10 cellular contexts compared by ENCODE assay signal in genomic region chr11:45285931-45286632, GRCh38. TPM values are rescaled to one million over a fixed set of nuclear protein-coding genes. Genes with fewer than 3 reads are reported as not detected.
DNase-seq lines count a peak whose midpoint lies in the region; ATAC-seq and TF ChIP-seq lines count a peak whose summit lies in the region.
"Had no signal": no experiment of that assay in that cellular context is flagged by ENCODE, and none has a peak within 500 bp of the region (broad histone marks: within the 10 kb centered on the region; RNA-seq: fewer than 3 reads in every experiment).

TSS of gene SYT13 (minus strand) at chr11:45286341. CDS start at chr11:45286207, 134 bp downstream.

- H2BK12ac ChIP-seq in trophoblast cell (ENCODE audit: low read length), result no peak within 1 kb of the TSS

- no peak within 1 kb of the TSS for H3K4ac ChIP-seq in trophoblast cell (ENCODE audit: low read depth, low read length)

- H3K18ac ChIP-seq in trophoblast cell (ENCODE audit: low read length), result no peak within 1 kb of the TSS

- H4K12ac ChIP-seq in trophoblast cell (ENCODE audit: low read depth, low read length), result no peak within 1 kb of the TSS

- intact Hi-C loops in left cardiac atrium (cut with DNase I), result no loop called here

- DNase-seq in GM13977 (ENCODE audit: low spot score) (peak; percentile 13), NT2/D1 (ENCODE audit: low read depth, low spot score) (peak; percentile 77), left cardiac atrium (peak; percentile 56), trophoblast cell (peak; percentile 11 to 49), HUDEP-2 (lab: John Stamatoyannopoulos, UW; ENCODE audit: unreplicated experiment in 76 of 76) (no peak), NCI-H226 (no peak), GM13976 (ENCODE audit: low spot score) (no peak)
- DNase-seq: RPMI8226; stimulated activated naive B cell treated with anti-CD40 and anti-IgM and Interleukin-4, amounts not matched to agents 10 μg/mL and 1 μg/mL and 100 μg/mL, for 72 hours had no signal

- H3K23ac ChIP-seq in trophoblast cell (ENCODE audit: low read length), result no peak within 1 kb of the TSS

- no peak within 1 kb of the TSS for H2AK5ac ChIP-seq in trophoblast cell (ENCODE audit: low read length)

- peak within 1 kb of the TSS; percentile 94 for H3K9ac ChIP-seq in NT2/D1 (ENCODE audit: insufficient read length, low read depth)
- no peak within 1 kb of the TSS for H3K9ac ChIP-seq in trophoblast cell (ENCODE audit: low read length)

- H3K9me3 ChIP-seq in NT2/D1 (ENCODE audit: insufficient read depth, low read length) (peaks cover 15% of the 10 kb centered on the region; the same call in 1 of the 2 replicates), trophoblast cell (ENCODE audit: insufficient read depth, low read depth, low read length) (no peaks in the 10 kb centered on the region)

- H3K4me2 ChIP-seq in trophoblast cell (ENCODE audit: low read length), result peak within 1 kb of the TSS; percentile 81

- no CpG with 5 or more reads among the region's 50 CpGs for WGBS in trophoblast cell (ENCODE audit: extremely low coverage, insufficient coverage, insufficient read length)

- peaks cover 57% of the 10 kb centered on the region for H3K27me3 ChIP-seq in NT2/D1 (ENCODE audit: insufficient read depth, insufficient read length)
- H3K27me3 ChIP-seq in trophoblast cell (ENCODE audit: insufficient read depth, low read length), result peaks cover 20% of the 10 kb centered on the region

- no peak within 1 kb of the TSS for H4K8ac ChIP-seq in trophoblast cell (ENCODE audit: low read depth, low read length)

- H4K91ac ChIP-seq in trophoblast cell (ENCODE audit: low read depth, low read length), result no peak within 1 kb of the TSS

- H3K4me1 ChIP-seq in NT2/D1 (ENCODE audit: insufficient read depth, insufficient read length), result peaks cover 5% of the 10 kb centered on the region
- peaks cover 5 to 9% of the 10 kb centered on the region in 2 experiments for H3K4me1 ChIP-seq in trophoblast cell (ENCODE audit: control insufficient read depth in 1 of 2, insufficient read depth in 2 of 2, low read length in 2 of 2)

- no peaks in the 10 kb centered on the region for H3K36me3 ChIP-seq in NT2/D1 (ENCODE audit: insufficient read depth, insufficient read length, low read length)
- H3K36me3 ChIP-seq in trophoblast cell (ENCODE audit: control insufficient read depth in 1 of 2, insufficient read depth in 2 of 2, low read length in 2 of 2), result no peaks in the 10 kb centered on the region

- in situ Hi-C loops in GM13977 (cut with MboI; ENCODE audit: low pct_unique_long_range_greater_than_20kb, low sequenced_read_pairs, unreplicated experiment), result loop anchor here (25.0 kb wide), 1 partner anchor 174 kb away; no protein-coding TSS in a partner anchor
- in situ Hi-C loops in GM13976 (cut with MboI; ENCODE audit: low sequenced_read_pairs, unreplicated experiment), result loop anchor here (25.0 kb wide), 1 partner anchor 349 kb away; no protein-coding TSS in a partner anchor

- TF ChIP-seq CTCF in GM13977 (IDR thresholded peaks at IDR 0.05; ENCODE audit: extremely low read depth, insufficient read depth, missing control alignments), result no peak
- TF ChIP-seq CTCF in GM13976 (IDR thresholded peaks at IDR 0.05; ENCODE audit: borderline replicate concordance, control extremely low read depth, extremely low read depth, insufficient read depth, missing control alignments), result no peak

- no peak within 1 kb of the TSS for H2BK120ac ChIP-seq in trophoblast cell (ENCODE audit: insufficient read depth, low read length, poor library complexity)

- no peaks in the 10 kb centered on the region for H3K79me1 ChIP-seq in trophoblast cell (ENCODE audit: low read length)

- no peak within 1 kb of the TSS for H2AFZ ChIP-seq in trophoblast cell (ENCODE audit: insufficient read depth, low read length, poor library complexity)

- H3K27ac ChIP-seq in trophoblast cell (ENCODE audit: low read depth, low read length), result no peak within 1 kb of the TSS

- H3K79me2 ChIP-seq in trophoblast cell (ENCODE audit: control insufficient read depth, insufficient read depth, low read length, poor library complexity), result no peaks in the 10 kb centered on the region

- H2BK5ac ChIP-seq in trophoblast cell (ENCODE audit: low read depth, low read length, poor library complexity), result no peak within 1 kb of the TSS

- peak; percentile 90 to 94 for ATAC-seq in left cardiac atrium
- no peak for ATAC-seq in GM18870 (IDR thresholded peaks at IDR 0.05; ENCODE audit: unreplicated experiment)
- ATAC-seq: stimulated activated naive B cell treated with anti-CD40 and anti-IgM and Interleukin-4, amounts not matched to agents 10 μg/mL and 1 μg/mL and 100 μg/mL, for 72 hours had no signal

- H3K14ac ChIP-seq in trophoblast cell (ENCODE audit: low read length), result no peak within 1 kb of the TSS

- peak within 1 kb of the TSS; percentile 86 for H3K4me3 ChIP-seq in NT2/D1 (ENCODE audit: insufficient read length, low read depth)
- H3K4me3 ChIP-seq in trophoblast cell (ENCODE audit: low read depth, low read length), result peak within 1 kb of the TSS; percentile 71

RNA-seq across cellular contexts. Expression of gene SYT13, which starts in this region (rescaled TPM):
- 10 to 100 TPM in 1 of 2 donors, 1 to 10 TPM in 1; 9.0 to 12.1 TPM for total RNA-seq in left cardiac atrium
- 0.29 and 0.37 TPM in 2 replicates for polyA plus RNA-seq in trophoblast cell (2013)

Comparison
In these comparisons a context has a peak if more than half of its experiments do, and no peak if none do; other contexts are left out.
1. DNase-seq: peak in GM13977 (single experiment), NT2/D1 (single experiment), left cardiac atrium (single experiment) and trophoblast cell (2 of 2); none in HUDEP-2 (0 of 76), NCI-H226 (single experiment) and GM13976 (single experiment).